29 cellular contexts compared by ENCODE assay signal in the genomic region with DNA sequence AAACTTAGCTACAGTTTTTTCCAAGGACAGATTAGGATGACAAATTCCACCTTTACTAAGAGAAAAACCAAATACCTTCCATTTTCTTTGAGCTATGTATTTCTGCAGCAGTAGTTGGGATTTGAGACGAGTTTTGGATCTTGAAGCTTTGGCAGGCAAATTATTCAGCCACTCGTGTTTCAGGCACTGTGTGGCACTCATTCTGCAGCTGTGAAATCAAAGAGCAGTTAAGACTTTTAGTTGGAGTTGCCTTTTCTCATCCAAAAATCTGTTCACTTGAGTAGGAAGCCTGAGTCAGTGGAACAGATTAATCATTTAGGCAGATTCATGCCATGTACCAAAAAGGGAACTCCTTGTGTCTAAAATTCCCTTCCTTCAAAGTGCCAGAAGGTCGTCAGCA. TPM values are rescaled to one million over a fixed set of nuclear protein-coding genes. Genes with fewer than 3 reads are reported as not detected.
"Had no signal": no experiment of that assay in that cellular context is flagged by ENCODE, and none has a peak within 500 bp of the region (broad histone marks: within the 10 kb centered on the region; RNA-seq: fewer than 3 reads in every experiment).

No MANE protein-coding gene starts in this region.

- ATAC-seq: activated CD4-positive, CD25-positive, alpha-beta regulatory T cell treated with anti-CD3 and anti-CD28 coated beads, Interleukin-2, amount 50 U/mL, for 24 hours; esophagus mucosa; lower lobe of right lung; sciatic nerve; stimulated activated memory B cell treated with anti-CD40 and anti-IgM and Interleukin-4, amounts not matched to agents 10 μg/mL and 1 μg/mL and 100 μg/mL, for 72 hours; stimulated activated naive CD8-positive, alpha-beta T cell treated with anti-CD3 and anti-CD28 coated beads, Interleukin-15, amount 100 ng/mL, for 72 hours; upper lobe of right lung had no signal

- H3K9me3 ChIP-seq: ascending aorta, lower lobe of right lung, thyroid gland, upper lobe of right lung had no signal

- DNase-seq: activated CD4-positive, alpha-beta T cell treated with anti-CD3 and anti-CD28 coated beads for 48 hours; activated CD4-positive, alpha-beta T cell treated with anti-CD3 and anti-CD28 coated beads, Interleukin-2, amount 50 U/mL, for 48 hours; activated CD8-positive, alpha-beta memory T cell treated with anti-CD3 and anti-CD28 coated beads for 24 hours; activated gamma-delta T cell; activated naive CD4-positive, alpha-beta T cell treated with anti-CD3 and anti-CD28 coated beads, Interleukin-2, amount 10 ng/mL, durations not matched to agents 7 days and 5 days; activated naive CD8-positive, alpha-beta T cell treated with anti-CD3 and anti-CD28 coated beads, Interleukin-2, amount 10 ng/mL, durations not matched to agents 7 days and 5 days; activated T-cell treated with anti-CD3 and anti-CD28 coated beads, Interleukin-2, amount 50 U/mL, for 24 hours; central memory CD4-positive, alpha-beta T cell; endodermal cell; glutamatergic neuron; hippocampal formation; kidney; lower lobe of right lung; mesendoderm; small intestine; stimulated activated CD4-positive, alpha-beta T cell treated with anti-CD3 and anti-CD28 coated beads, Interleukin-4, amount 100 ng/mL, for 4 hours; stimulated activated CD8-positive, alpha-beta memory T cell treated with anti-CD3 and anti-CD28 coated beads, Interleukin-4, amount 100 ng/mL, for 48 hours; stimulated activated naive CD8-positive, alpha-beta T cell treated with anti-CD3 and anti-CD28 coated beads, Interleukin-15, amount 100 ng/mL, for 72 hours; substantia nigra; thyroid gland; upper lobe of right lung had no signal

- H3K4me3 Mint-ChIP-seq: activated naive CD4-positive, alpha-beta T cell treated with anti-CD3 and anti-CD28 coated beads, Interleukin-2, amount 10 ng/mL, durations not matched to agents 7 days and 5 days; activated naive CD8-positive, alpha-beta T cell treated with anti-CD3 and anti-CD28 coated beads, Interleukin-2, amount 10 ng/mL, durations not matched to agents 7 days and 5 days; activated T-cell treated with anti-CD3 and anti-CD28 coated beads, Interleukin-2, amount 50 U/mL, for 24 hours; brain; endodermal cell; nephron; stimulated activated memory B cell treated with anti-CD40 and anti-IgM and Interleukin-4, amounts not matched to agents 10 μg/mL and 1 μg/mL and 100 μg/mL, for 72 hours; stimulated activated naive CD8-positive, alpha-beta T cell treated with anti-CD3 and anti-CD28 coated beads, Interleukin-15, amount 100 ng/mL, for 72 hours had no signal

- H3K36me3 Mint-ChIP-seq: activated naive CD4-positive, alpha-beta T cell treated with anti-CD3 and anti-CD28 coated beads, Interleukin-2, amount 10 ng/mL, durations not matched to agents 7 days and 5 days; activated naive CD8-positive, alpha-beta T cell treated with anti-CD3 and anti-CD28 coated beads, Interleukin-2, amount 10 ng/mL, durations not matched to agents 7 days and 5 days; brain; stimulated activated memory B cell treated with anti-CD40 and anti-IgM and Interleukin-4, amounts not matched to agents 10 μg/mL and 1 μg/mL and 100 μg/mL, for 72 hours had no signal

- H3K4me1 ChIP-seq: ascending aorta, lower lobe of right lung, thyroid gland, upper lobe of right lung had no signal

- H3K27me3 ChIP-seq: ascending aorta, thyroid gland, upper lobe of right lung had no signal

- H3K27ac Mint-ChIP-seq: activated naive CD4-positive, alpha-beta T cell treated with anti-CD3 and anti-CD28 coated beads, Interleukin-2, amount 10 ng/mL, durations not matched to agents 7 days and 5 days; activated naive CD8-positive, alpha-beta T cell treated with anti-CD3 and anti-CD28 coated beads, Interleukin-2, amount 10 ng/mL, durations not matched to agents 7 days and 5 days; activated T-cell treated with anti-CD3 and anti-CD28 coated beads, Interleukin-2, amount 50 U/mL, for 24 hours; endodermal cell; nephron; stimulated activated memory B cell treated with anti-CD40 and anti-IgM and Interleukin-4, amounts not matched to agents 10 μg/mL and 1 μg/mL and 100 μg/mL, for 72 hours; stimulated activated naive CD8-positive, alpha-beta T cell treated with anti-CD3 and anti-CD28 coated beads, Interleukin-15, amount 100 ng/mL, for 72 hours had no signal

- H3K4me1 Mint-ChIP-seq: activated naive CD4-positive, alpha-beta T cell treated with anti-CD3 and anti-CD28 coated beads, Interleukin-2, amount 10 ng/mL, durations not matched to agents 7 days and 5 days; brain; nephron; stimulated activated naive CD8-positive, alpha-beta T cell treated with anti-CD3 and anti-CD28 coated beads, Interleukin-15, amount 100 ng/mL, for 72 hours had no signal

- H3K9me3 Mint-ChIP-seq: activated naive CD4-positive, alpha-beta T cell treated with anti-CD3 and anti-CD28 coated beads, Interleukin-2, amount 10 ng/mL, durations not matched to agents 7 days and 5 days; activated naive CD8-positive, alpha-beta T cell treated with anti-CD3 and anti-CD28 coated beads, Interleukin-2, amount 10 ng/mL, durations not matched to agents 7 days and 5 days; activated T-cell treated with anti-CD3 and anti-CD28 coated beads, Interleukin-2, amount 50 U/mL, for 24 hours; brain; endodermal cell; nephron; stimulated activated memory B cell treated with anti-CD40 and anti-IgM and Interleukin-4, amounts not matched to agents 10 μg/mL and 1 μg/mL and 100 μg/mL, for 72 hours; stimulated activated naive CD8-positive, alpha-beta T cell treated with anti-CD3 and anti-CD28 coated beads, Interleukin-15, amount 100 ng/mL, for 72 hours had no signal

- H3K4me3 ChIP-seq: ascending aorta, lower lobe of right lung, thyroid gland, upper lobe of right lung had no signal

- H3K27ac ChIP-seq: ascending aorta, lower lobe of right lung, thyroid gland, upper lobe of right lung, VCaP had no signal

- H3K27me3 Mint-ChIP-seq: activated naive CD4-positive, alpha-beta T cell treated with anti-CD3 and anti-CD28 coated beads, Interleukin-2, amount 10 ng/mL, durations not matched to agents 7 days and 5 days; activated T-cell treated with anti-CD3 and anti-CD28 coated beads, Interleukin-2, amount 50 U/mL, for 24 hours; stimulated activated memory B cell treated with anti-CD40 and anti-IgM and Interleukin-4, amounts not matched to agents 10 μg/mL and 1 μg/mL and 100 μg/mL, for 72 hours; stimulated activated naive CD8-positive, alpha-beta T cell treated with anti-CD3 and anti-CD28 coated beads, Interleukin-15, amount 100 ng/mL, for 72 hours had no signal

RNA-seq across cellular contexts. Expression of a gene that starts 20.0 kb away (rescaled TPM):
- total RNA-seq: ascending aorta had no signal

RNA-seq across cellular contexts. Expression of a gene that starts 38.7 kb away (rescaled TPM):
- total RNA-seq: ascending aorta had no signal
